24 cellular contexts compared by ENCODE assay signal in genomic region chr2:206424134-206424533, GRCh38. TPM values are rescaled to one million over a fixed set of nuclear protein-coding genes. Genes with fewer than 3 reads are reported as not detected.
A peak's percentile ranks its signal among the peaks of the same experiment; 100 is the strongest.
DNase-seq lines count a peak whose midpoint lies in the region; FAIRE-seq and TF ChIP-seq lines count a peak whose summit lies in the region.
"Had no signal": no experiment of that assay in that cellular context is flagged by ENCODE, and none has a peak within 500 bp of the region (broad histone marks: within the 10 kb centered on the region; RNA-seq: fewer than 3 reads in every experiment).

No MANE protein-coding gene starts in this region.

- no peak overlapping the region for H3K4me3 Mint-ChIP-seq in astrocyte (ENCODE audit: unreplicated experiment)
- H3K4me3 Mint-ChIP-seq in HFFc6: no peak overlapping the region

- H3K27ac ChIP-seq in astrocyte (ENCODE audit: low read depth, low read length) (no peak overlapping the region), smooth muscle cell (ENCODE audit: low read depth) (no peak overlapping the region)
- H3K27ac ChIP-seq: A549, HL-60, KMS-11, SJCRH30 had no signal

- H3K9ac ChIP-seq in astrocyte (ENCODE audit: low read length) (no peak overlapping the region), smooth muscle cell (ENCODE audit: low read depth) (no peak overlapping the region)
- H3K9ac ChIP-seq: KMS-11 had no signal

- no peak for FAIRE-seq in astrocyte (lab: Jason Lieb, UNC)
- FAIRE-seq: A549, GM12878, H54, HepG2 had no signal

- TF ChIP-seq CTCF in astrocyte (IDR thresholded peaks at IDR 0.05; ENCODE audit: insufficient read depth, low read depth, low read length) (no peak), smooth muscle cell (IDR thresholded peaks at IDR 0.05; ENCODE audit: borderline replicate concordance, insufficient read depth, poor library complexity, severe bottlenecking) (no peak), HFFc6 (IDR thresholded peaks at IDR 0.05) (no peak)

- no peaks in the 10 kb centered on the region for H3K79me2 ChIP-seq in astrocyte (ENCODE audit: insufficient read depth, low read length)
- H3K79me2 ChIP-seq in smooth muscle cell (ENCODE audit: low read depth): no peaks in the 10 kb centered on the region

- H3K4me1 ChIP-seq in astrocyte (ENCODE audit: insufficient read depth, low read length) (no peaks in the 10 kb centered on the region), smooth muscle cell (ENCODE audit: low read depth) (no peaks in the 10 kb centered on the region)
- H3K4me1 ChIP-seq: A549, BE2C, SJCRH30 had no signal

- no peaks in the 10 kb centered on the region for H3K36me3 ChIP-seq in astrocyte (ENCODE audit: insufficient read depth, low read length)
- no peaks in the 10 kb centered on the region for H3K36me3 ChIP-seq in smooth muscle cell (ENCODE audit: low read depth)
- H3K36me3 ChIP-seq: BE2C, SJCRH30 had no signal

- H2AFZ ChIP-seq in astrocyte (ENCODE audit: low read depth, low read length) (no peak overlapping the region), smooth muscle cell (ENCODE audit: low read depth) (peak overlapping the region; percentile 64)

- no peaks in the 10 kb centered on the region for H3K27me3 Mint-ChIP-seq in astrocyte (ENCODE audit: low read depth, unreplicated experiment)
- no peaks in the 10 kb centered on the region for H3K27me3 Mint-ChIP-seq in HFFc6 (ENCODE audit: insufficient read depth)

- H3K4me3 ChIP-seq in astrocyte (ENCODE audit: insufficient read depth, low read depth, low read length) (no peak overlapping the region), smooth muscle cell (no peak overlapping the region)
- H3K4me3 ChIP-seq: A549, GM12878, SJCRH30 had no signal

- 16% methylated on average over 3 of the region's 3 CpGs for WGBS in smooth muscle cell (ENCODE audit: low lambda C conversion rate)

- H3K4me2 ChIP-seq in astrocyte (ENCODE audit: low read length): peak overlapping the region; percentile 29
- H3K4me2 ChIP-seq in smooth muscle cell: peak overlapping the region; percentile 36
- H3K4me2 ChIP-seq: A549, KMS-11 had no signal

- H3K4me1 Mint-ChIP-seq in astrocyte (ENCODE audit: low read depth, unreplicated experiment): peaks cover 11% of the 10 kb centered on the region
- no peaks in the 10 kb centered on the region for H3K4me1 Mint-ChIP-seq in HFFc6 (ENCODE audit: low read depth)

- H3K27ac Mint-ChIP-seq in astrocyte (ENCODE audit: unreplicated experiment) (no peak overlapping the region), HFFc6 (no peak overlapping the region)

- peaks cover 3% of the 10 kb centered on the region for H3F3A ChIP-seq in smooth muscle cell (ENCODE audit: low read depth)

- H3K9me3 Mint-ChIP-seq in astrocyte (ENCODE audit: unreplicated experiment): no peaks in the 10 kb centered on the region
- H3K9me3 Mint-ChIP-seq in HFFc6: peaks cover 13% of the 10 kb centered on the region

- H3K27me3 ChIP-seq in astrocyte (ENCODE audit: insufficient read depth, low read length) (no peaks in the 10 kb centered on the region), smooth muscle cell (ENCODE audit: low read depth) (no peaks in the 10 kb centered on the region)
- H3K27me3 ChIP-seq: BE2C, SJCRH30 had no signal

- H4K20me1 ChIP-seq in astrocyte (ENCODE audit: insufficient read depth, low read length): no peaks in the 10 kb centered on the region
- no peaks in the 10 kb centered on the region for H4K20me1 ChIP-seq in smooth muscle cell (ENCODE audit: low read depth)

- no peaks in the 10 kb centered on the region for H3K9me3 ChIP-seq in astrocyte (ENCODE audit: insufficient read depth, low read depth, low read length)
- H3K9me3 ChIP-seq in smooth muscle cell (replicated peaks; ENCODE audit: low read depth): no peaks in the 10 kb centered on the region
- H3K9me3 ChIP-seq: A549, BE2C, SJCRH30 had no signal

- H3K36me3 Mint-ChIP-seq in astrocyte (ENCODE audit: low read depth, unreplicated experiment): no peaks in the 10 kb centered on the region
- H3K36me3 Mint-ChIP-seq in HFFc6 (ENCODE audit: low read depth): no peaks in the 10 kb centered on the region

- DNase-seq in M059J (ENCODE audit: low read depth) (peak; percentile 2), astrocyte (ENCODE audit: low read depth) (no peak), glomerular endothelial cell (ENCODE audit: extremely low read depth, low read depth, low spot score) (peak; percentile 68), smooth muscle cell (lab: John Stamatoyannopoulos, UW; ENCODE audit: unreplicated experiment) (no peak), GM19238 (ENCODE audit: insufficient read length, low spot score) (no peak), HFFc6 (no peak), SIG-M5 treated with dmso at 0.1 percent for 504 hours (lab: John Stamatoyannopoulos, UW; ENCODE audit: unreplicated experiment) (no peak)
- DNase-seq: BE2C; NCI-H1105; NCI-H146; NCI-H2029; NCI-H226; NCI-H510A treated with DMSO at 0.1 percent for 48 hours; NCI-H748 treated with DMSO at 0.1 percent for 48 hours; NK-92 treated with Interleukin-12 subunit alpha and Interleukin-12 subunit beta, amount 100 ng/mL, for 24 hours; SJCRH30; SW 1271 had no signal

RNA-seq across cellular contexts. Expression of gene ADAM23, which starts 19.2 kb away (rescaled TPM):
- total RNA-seq in M059J (2014; rRNA removed; shearing (Covaris generic)): 0.25 TPM in 1 of 2 replicates, not detected in the other
- total RNA-seq in astrocyte (11.0 and 13.9 TPM in 2 replicates), glomerular endothelial cell (5.8 and 9.9 TPM in 2 replicates), smooth muscle cell (4.8 and 7.0 TPM in 2 replicates)
- 11.9 and 18.2 TPM in 2 replicates for polyA plus RNA-seq in smooth muscle cell
- total RNA-seq in HFFc6 (2021; fragmentation: NEBNext Ultra II Directional; extraction: Animal tissue kit (Norgen Biotek cat#: 25700)): 1 to 10 TPM in 4 of 6 experiments, under 1 TPM in 2; 0.47 to 2.6 (median 1.2) TPM
- total RNA-seq: HT-29 had no signal
- polyA plus RNA-seq: HepG2 had no signal

Comparison
In these comparisons a context has a peak if more than half of its experiments do, and no peak if none do; other contexts are left out.
1. DNase-seq: peak in M059J (single experiment) and glomerular endothelial cell (single experiment); none in astrocyte (single experiment), smooth muscle cell (single experiment), GM19238 (single experiment), HFFc6 (single experiment) and SIG-M5 treated with dmso at 0.1 percent for 504 hours (single experiment).